ENCODE assay signal across 9 cellular contexts in genomic region chr2:45889053-45889452, GRCh38.
DNase-seq lines count a peak whose midpoint lies in the region; ATAC-seq, FAIRE-seq and TF ChIP-seq lines count a peak whose summit lies in the region.
"Had no signal": no experiment of that assay in that cellular context is flagged by ENCODE, and none has a peak within 500 bp of the region (broad histone marks: within the 10 kb centered on the region; RNA-seq: fewer than 3 reads in every experiment).

No MANE protein-coding gene starts in this region.

- peaks cover 34% of the 10 kb centered on the region for H3K4me1 Mint-ChIP-seq in chondrocyte (ENCODE audit: low read depth)

- no peak overlapping the region for H3K27ac Mint-ChIP-seq in chondrocyte (ENCODE audit: unreplicated experiment)

- no peaks in the 10 kb centered on the region for H3K27me3 Mint-ChIP-seq in chondrocyte (ENCODE audit: low read depth)

- peak; percentile 99 for FAIRE-seq in GM19239 (lab: Jason Lieb, UNC)
- FAIRE-seq: endometrium had no signal

- DNase-seq in COR-L47 (lab: John Stamatoyannopoulos, UW) (peak; percentile 67), GM19239 (ENCODE audit: insufficient read length, low spot score) (peak; percentile 53), NCI-H774 (lab: John Stamatoyannopoulos, UW) (peak; percentile 13), chondrocyte (ENCODE audit: low spot score) (no peak), retinal pigment epithelial cell (ENCODE audit: low read depth) (no peak), glomerular visceral epithelial cell (ENCODE audit: extremely low spot score) (no peak), T1000 (lab: John Stamatoyannopoulos, UW) (no peak)

- peak; percentile 30 for TF ChIP-seq CTCF in chondrocyte (IDR thresholded peaks at IDR 0.05)
- peak; percentile 21 for TF ChIP-seq CTCF in retinal pigment epithelial cell (conservative IDR thresholded peaks at IDR 0.05; ENCODE audit: low read depth, low read length)

- no peak overlapping the region for H3K4me3 Mint-ChIP-seq in chondrocyte (ENCODE audit: unreplicated experiment)

- H3K4me3 ChIP-seq in retinal pigment epithelial cell (ENCODE audit: low read length): no peak overlapping the region

- ATAC-seq in HG03159 (IDR thresholded peaks at IDR 0.05; ENCODE audit: unreplicated experiment): peak; percentile 91

- no peaks in the 10 kb centered on the region for H3K9me3 Mint-ChIP-seq in chondrocyte (ENCODE audit: low read depth)

- no peaks in the 10 kb centered on the region for H3K36me3 Mint-ChIP-seq in chondrocyte (ENCODE audit: low read depth)

Comparison
In these comparisons a context has a peak if more than half of its experiments do, and no peak if none do; other contexts are left out.
1. DNase-seq: peak in COR-L47 (single experiment), GM19239 (single experiment) and NCI-H774 (single experiment); none in chondrocyte (single experiment), retinal pigment epithelial cell (single experiment), glomerular visceral epithelial cell (single experiment) and T1000 (single experiment).